In genomic region chrX:20126833-20127232, GRCh38 we compare ENCODE assay signal across 1 cellular context. TPM values are rescaled to one million over a fixed set of nuclear protein-coding genes. Genes with fewer than 3 reads are reported as not detected.
"Had no signal": no experiment of that assay in that cellular context is flagged by ENCODE, and none has a peak within 500 bp of the region (broad histone marks: within the 10 kb centered on the region; RNA-seq: fewer than 3 reads in every experiment).

No MANE protein-coding gene starts in this region.

RNA-seq across cellular contexts. Expression of gene MAP7D2, which starts 10.1 kb away (rescaled TPM):
- total RNA-seq: skeletal muscle tissue had no signal
